Comparison of ENCODE assay signal across 29 cellular contexts in genomic region chr19:45483033-45483432, GRCh38.
"Had no signal": no experiment of that assay in that cellular context is flagged by ENCODE, and none has a peak within 500 bp of the region (broad histone marks: within the 10 kb centered on the region; RNA-seq: fewer than 3 reads in every experiment).

No MANE protein-coding gene starts in this region.

- H3K36me3 ChIP-seq: colonic mucosa, esophagus muscularis mucosa, esophagus squamous epithelium had no signal

- H3K4me3 Mint-ChIP-seq: dendritic cell treated with granulocyte-macrophage colony-stimulating factor and Interleukin-4, amounts not matched to agents 40 ng/mL and 50 ng/mL, for 4 days; effector memory CD8-positive, alpha-beta T cell; endodermal cell had no signal

- H3K4me1 ChIP-seq: foreskin keratinocyte had no signal

- FAIRE-seq: colon, endometrium, endothelial cell of umbilical vein, frontal cortex had no signal

- ATAC-seq: effector memory CD8-positive, alpha-beta T cell; esophagus mucosa; foreskin keratinocyte; gastrocnemius medialis; gastroesophageal sphincter; heart left ventricle; heart right ventricle had no signal

- H3K27ac Mint-ChIP-seq: dendritic cell treated with granulocyte-macrophage colony-stimulating factor and Interleukin-4, amounts not matched to agents 40 ng/mL and 50 ng/mL, for 4 days; effector memory CD8-positive, alpha-beta T cell; endodermal cell had no signal

- H3K27ac ChIP-seq: colonic mucosa, coronary artery, dorsolateral prefrontal cortex, epithelial cell of prostate, esophagus muscularis mucosa, esophagus squamous epithelium, foreskin keratinocyte, gastroesophageal sphincter, heart left ventricle, heart right ventricle had no signal

- H3K9me3 ChIP-seq: colonic mucosa, esophagus muscularis mucosa, esophagus squamous epithelium, gastrocnemius medialis, gastroesophageal sphincter, heart left ventricle, heart right ventricle had no signal

- DNase-seq: colonic mucosa; cortex of kidney; dermis blood vessel endothelial cell; dorsolateral prefrontal cortex; effector CD4-positive, alpha-beta T cell; effector CD8-positive, alpha-beta T cell; effector memory CD4-positive, alpha-beta T cell; effector memory CD8-positive, alpha-beta T cell; endodermal cell; erythroblast; esophagus squamous epithelium; foreskin fibroblast; foreskin keratinocyte; foreskin melanocyte; gastrocnemius medialis; glutamatergic neuron; head of caudate nucleus; heart left ventricle; heart right ventricle had no signal

- H3K9me3 Mint-ChIP-seq: dendritic cell treated with granulocyte-macrophage colony-stimulating factor and Interleukin-4, amounts not matched to agents 40 ng/mL and 50 ng/mL, for 4 days; effector memory CD8-positive, alpha-beta T cell; endodermal cell had no signal

- H3K4me3 ChIP-seq: colonic mucosa, coronary artery, dorsolateral prefrontal cortex, esophagus muscularis mucosa, esophagus squamous epithelium, gastrocnemius medialis, gastroesophageal sphincter, heart left ventricle, heart right ventricle had no signal

- H3K27me3 Mint-ChIP-seq: effector memory CD8-positive, alpha-beta T cell had no signal

- H3K27me3 ChIP-seq: colonic mucosa, dorsolateral prefrontal cortex, esophagus muscularis mucosa, esophagus squamous epithelium, foreskin keratinocyte, gastrocnemius medialis, gastroesophageal sphincter, heart left ventricle, heart right ventricle had no signal
